Comparison of ENCODE assay signal across 8 cellular contexts in the genomic region with DNA sequence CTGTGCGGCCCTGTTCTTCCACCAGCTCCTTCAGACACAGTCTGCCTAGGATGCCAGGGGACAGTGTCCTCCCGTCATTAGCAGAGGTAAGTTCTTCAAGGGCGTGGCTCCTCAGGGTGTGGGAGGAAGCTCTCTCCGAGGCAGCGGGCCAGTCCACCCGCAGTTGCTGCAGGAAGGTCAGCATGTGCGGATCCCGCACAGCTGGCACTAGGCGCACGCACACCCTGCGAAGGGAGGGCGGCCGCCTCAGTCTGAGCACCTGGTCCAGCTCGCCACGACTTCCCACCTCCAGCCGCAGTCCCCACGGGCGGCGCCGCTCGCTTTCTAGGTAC. TPM values are rescaled to one million over a fixed set of nuclear protein-coding genes. Genes with fewer than 3 reads are reported as not detected.
DNase-seq lines count a peak whose midpoint lies in the region; ATAC-seq, FAIRE-seq and TF ChIP-seq lines count a peak whose summit lies in the region.

No MANE protein-coding gene starts in this region.

- no peak overlapping the region for H3K23ac ChIP-seq in trophoblast cell (ENCODE audit: low read length)

- H3K27ac ChIP-seq in PC-3 (ENCODE audit: low read length) = peak overlapping the region; percentile 56
- no peak overlapping the region for H3K27ac ChIP-seq in endothelial cell of umbilical vein (ENCODE audit: insufficient read depth, low read depth, low read length)
- peak overlapping the region; percentile 59 for H3K27ac ChIP-seq in trophoblast cell (ENCODE audit: low read depth, low read length)

- H3K9me3 ChIP-seq in PC-3 (ENCODE audit: low read length) = no peaks in the 10 kb centered on the region
- no peaks in the 10 kb centered on the region for H3K9me3 ChIP-seq in endothelial cell of umbilical vein (replicated peaks; ENCODE audit: control insufficient read depth, insufficient read depth, low read length)
- H3K9me3 ChIP-seq in trophoblast cell (ENCODE audit: insufficient read depth, low read depth, low read length) = peaks cover 2% of the 10 kb centered on the region

- H3K4ac ChIP-seq in trophoblast cell (ENCODE audit: low read depth, low read length) = no peak overlapping the region

- peak overlapping the region; percentile 3 for H4K12ac ChIP-seq in trophoblast cell (ENCODE audit: low read depth, low read length)

- DNase-seq in GM19239 (ENCODE audit: insufficient read length, low spot score) (no peak), PC-3 (peak; percentile 59), endothelial cell of umbilical vein (ENCODE audit: low read depth, low spot score) (peak; percentile 17), trophoblast cell (peak in 1 of 2 donors; percentile 53), SHP77 (lab: John Stamatoyannopoulos, UW) (no peak), NCI-H2171 treated with DMSO at 0.1 percent for 48 hours (lab: John Stamatoyannopoulos, UW) (no peak)
- DNase-seq in activated CD4-positive, alpha-beta T cell treated with anti-CD3 and anti-CD28 coated beads, Interleukin-2, amount 50 U/mL, for 4 hours = no peak

- H3K27me3 ChIP-seq in PC-3 (ENCODE audit: low read length) = no peaks in the 10 kb centered on the region
- H3K27me3 ChIP-seq in endothelial cell of umbilical vein (ENCODE audit: control insufficient read depth in 2 of 2, insufficient read depth in 2 of 2, low read length in 2 of 2) = no peaks in the 10 kb centered on the region
- no peaks in the 10 kb centered on the region for H3K27me3 ChIP-seq in trophoblast cell (ENCODE audit: insufficient read depth, low read length)

- peak overlapping the region; percentile 67 for H4K91ac ChIP-seq in trophoblast cell (ENCODE audit: low read depth, low read length)

- H3K4me1 ChIP-seq in PC-3 (ENCODE audit: insufficient read depth, low read length) (peaks cover 22% of the 10 kb centered on the region; the same call in 1 of the 2 replicates), endothelial cell of umbilical vein (ENCODE audit: control insufficient read depth, extremely low read depth, insufficient read depth, low read length) (peaks cover 24% of the 10 kb centered on the region), trophoblast cell (ENCODE audit: control insufficient read depth in 1 of 2, insufficient read depth in 2 of 2, low read length in 2 of 2) (peaks cover 9 to 19% of the 10 kb centered on the region in 2 experiments)

- ATAC-seq in PC-3 (peak; percentile 4), HG03342 (IDR thresholded peaks at IDR 0.05; ENCODE audit: unreplicated experiment) (no peak)

- H3K14ac ChIP-seq in trophoblast cell (ENCODE audit: low read length) = peak overlapping the region; percentile 32

- no peaks in the 10 kb centered on the region for H3F3A ChIP-seq in PC-3 (ENCODE audit: low read length, unreplicated experiment)

- peaks cover 27% of the 10 kb centered on the region for H3K79me1 ChIP-seq in trophoblast cell (ENCODE audit: low read length)

- no peaks in the 10 kb centered on the region for H3K9me2 ChIP-seq in PC-3 (replicated peaks; ENCODE audit: low read length)

- peak overlapping the region; percentile 85 for H4K8ac ChIP-seq in trophoblast cell (ENCODE audit: low read depth, low read length)

- H3K79me2 ChIP-seq in PC-3 (ENCODE audit: low read length) (peaks cover 42% of the 10 kb centered on the region), endothelial cell of umbilical vein (ENCODE audit: control insufficient read depth, insufficient read depth, low read length) (peaks cover 21% of the 10 kb centered on the region), trophoblast cell (ENCODE audit: control insufficient read depth, insufficient read depth, low read length, poor library complexity) (peaks cover 19% of the 10 kb centered on the region)

- H2BK5ac ChIP-seq in trophoblast cell (ENCODE audit: low read depth, low read length, poor library complexity) = no peak overlapping the region

- POLR2A ChIA-PET in PC-3 (lab: Charles Lee; ENCODE audit: unreplicated experiment) (interaction anchor here (0.5 to 1.0 kb wide), 5 partner anchors 10 to 383 kb away, joined by 3 to 5 read pairs (median 3); partner anchors contain the start of genes ARIH2, SLC26A6 and WDR6), endothelial cell of umbilical vein (lab: Charles Lee) (interaction anchor here (0.9 to 4.2 kb wide), 2 partner anchors 10 to 12 kb away, joined by 4 to 17 read pairs; partner anchors contain the start of genes IMPDH2 and WDR6)

- no peaks in the 10 kb centered on the region for H3K9me1 ChIP-seq in endothelial cell of umbilical vein (replicated peaks; ENCODE audit: control insufficient read depth, extremely low read depth, insufficient read depth, low read length)

- H2BK12ac ChIP-seq in trophoblast cell (ENCODE audit: low read length) = no peak overlapping the region

- H3K36me3 ChIP-seq in PC-3 (ENCODE audit: low read depth, low read length) = peaks cover 19% of the 10 kb centered on the region
- peaks cover 5 to 39% of the 10 kb centered on the region in 2 experiments for H3K36me3 ChIP-seq in endothelial cell of umbilical vein (ENCODE audit: control insufficient read depth in 2 of 2, extremely low read depth in 1 of 2, insufficient read depth in 2 of 2, low read length in 2 of 2)
- peaks cover 44 to 47% of the 10 kb centered on the region in 2 experiments for H3K36me3 ChIP-seq in trophoblast cell (ENCODE audit: control insufficient read depth in 1 of 2, insufficient read depth in 2 of 2, low read length in 2 of 2)

- peaks cover 6% of the 10 kb centered on the region for H4K20me1 ChIP-seq in PC-3 (ENCODE audit: low read length)
- no peaks in the 10 kb centered on the region for H4K20me1 ChIP-seq in endothelial cell of umbilical vein (replicated peaks; ENCODE audit: control insufficient read depth, extremely low read depth, insufficient read depth, low read length)

- H3K18ac ChIP-seq in trophoblast cell (ENCODE audit: low read length) = peak overlapping the region; percentile 9

- no peak for TF ChIP-seq POLR2A in endothelial cell of umbilical vein (IDR thresholded peaks at IDR 0.05; ENCODE audit: low read depth, low read length)

- H2BK120ac ChIP-seq in trophoblast cell (ENCODE audit: insufficient read depth, low read length, poor library complexity) = no peak overlapping the region

- CTCF ChIA-PET in PC-3 (lab: Charles Lee) (interaction anchor here (1.5 to 1.9 kb wide), 2 partner anchors 10 to 30 kb away, joined by 4 to 14 read pairs; partner anchors contain the start of gene WDR6), endothelial cell of umbilical vein (lab: Charles Lee) (interaction anchor here (1.4 to 8.3 kb wide), 2 partner anchors 10 to 29 kb away, joined by 10 to 127 read pairs; partner anchors contain the start of genes P4HTM and WDR6)

- H2AK5ac ChIP-seq in trophoblast cell (ENCODE audit: low read length) = peak overlapping the region; percentile 9

- BruUV-seq in PC-3 (replicated peaks; lab: Mats Ljungman, UMichigan) = no TSS peak
- no TSS peak for BruUV-seq in endothelial cell of umbilical vein (replicated peaks; lab: Mats Ljungman, UMichigan)

- peak overlapping the region; percentile 96 for H3K9ac ChIP-seq in PC-3 (ENCODE audit: low read length)
- no peak overlapping the region for H3K9ac ChIP-seq in endothelial cell of umbilical vein (replicated peaks; ENCODE audit: extremely low read depth, insufficient read depth, low read length)
- H3K9ac ChIP-seq in trophoblast cell (ENCODE audit: low read length) = peak overlapping the region; percentile 67

- intact Hi-C loops in PC-3 (cut with micrococcal nuclease) = no loop called here
- intact Hi-C loops in endothelial cell of umbilical vein (cut with micrococcal nuclease) = no loop called here

- dilution Hi-C loops in endothelial cell of umbilical vein (cut with MboI; ENCODE audit: extremely low pct_ligation_motif_present, low sequenced_read_pairs) = no loop called here

- H3K4me2 ChIP-seq in PC-3 (ENCODE audit: low read length) (peak overlapping the region; percentile 99), endothelial cell of umbilical vein (ENCODE audit: insufficient read depth, low read length) (peak overlapping the region; percentile 68), trophoblast cell (ENCODE audit: low read length) (peak overlapping the region; percentile 86)

- no CpG with 5 or more reads among the region's 21 CpGs for WGBS in trophoblast cell (ENCODE audit: extremely low coverage, insufficient coverage, insufficient read length)

- H2AFZ ChIP-seq in PC-3 (ENCODE audit: low read length) (peak overlapping the region; percentile 86), endothelial cell of umbilical vein (ENCODE audit: low read depth, low read length) (peak overlapping the region; percentile 56), trophoblast cell (ENCODE audit: insufficient read depth, low read length, poor library complexity) (peak overlapping the region; percentile 83)

- FAIRE-seq in GM19239 (lab: Jason Lieb, UNC) = peak; percentile 21
- FAIRE-seq in endothelial cell of umbilical vein (lab: Jason Lieb, UNC) = no peak

- no peak for TF ChIP-seq CTCF in PC-3 (conservative IDR thresholded peaks at IDR 0.05; ENCODE audit: low read depth, low read length)
- TF ChIP-seq CTCF in endothelial cell of umbilical vein (IDR thresholded peaks at IDR 0.05; ENCODE audit: extremely low read depth in 1 of 2, insufficient read depth in 1 of 2, low read depth in 1 of 2, low read length in 2 of 2) = no peak

- peak overlapping the region; percentile 94 for H3K4me3 ChIP-seq in PC-3 (ENCODE audit: low read length)
- peak overlapping the region; percentile 69 to 78 (median 70) for H3K4me3 ChIP-seq in endothelial cell of umbilical vein (replicated peaks in 1 of 3; ENCODE audit: insufficient read depth in 1 of 3, low read depth in 1 of 3, low read length in 3 of 3)
- H3K4me3 ChIP-seq in trophoblast cell (ENCODE audit: low read depth, low read length) = peak overlapping the region; percentile 88

RNA-seq across cellular contexts. Expression of gene DALRD3, which starts 0.8 kb away (rescaled TPM):
- total RNA-seq in PC-3 (2014; rRNA removed) (37.2 and 43.3 TPM in 2 replicates), endothelial cell of umbilical vein (20.4 and 22.7 TPM in 2 replicates)
- 60.8 and 66.0 TPM in 2 replicates for polyA plus RNA-seq in endothelial cell of umbilical vein
- polyA plus RNA-seq in endothelial cell of umbilical vein (2011; cell fraction: cytosol; rRNA removed) = 27.6 and 33.5 TPM in 2 replicates
- polyA plus RNA-seq in endothelial cell of umbilical vein (2011; cell fraction: nucleus; rRNA removed) = 94.8 and 97.8 TPM in 2 replicates
- 16.1 and 17.5 TPM in 2 replicates for polyA plus RNA-seq in endothelial cell of umbilical vein (2012)
- 51.4 and 57.0 TPM in 2 replicates for polyA minus RNA-seq in endothelial cell of umbilical vein
- 23.5 TPM for polyA minus RNA-seq in endothelial cell of umbilical vein (2011; cell fraction: cytosol; rRNA and poly(A)+ RNA removed)
- polyA minus RNA-seq in endothelial cell of umbilical vein (2011; cell fraction: nucleus; rRNA and poly(A)+ RNA removed) = 14.4 and 17.6 TPM in 2 replicates
- 26.4 and 27.5 TPM in 2 replicates for polyA plus RNA-seq in trophoblast cell (2013)

RNA-seq across cellular contexts. Expression of gene NDUFAF3, which starts 4.3 kb away (rescaled TPM):
- total RNA-seq in PC-3 (2014; rRNA removed) (191 and 211 TPM in 2 replicates), endothelial cell of umbilical vein (74.5 and 91.1 TPM in 2 replicates)
- 91.4 and 140 TPM in 2 replicates for polyA plus RNA-seq in endothelial cell of umbilical vein
- 67.9 and 83.8 TPM in 2 replicates for polyA plus RNA-seq in endothelial cell of umbilical vein (2011; cell fraction: cytosol; rRNA removed)
- 28.7 and 33.7 TPM in 2 replicates for polyA plus RNA-seq in endothelial cell of umbilical vein (2011; cell fraction: nucleus; rRNA removed)
- polyA plus RNA-seq in endothelial cell of umbilical vein (2012) = 74.2 and 75.4 TPM in 2 replicates
- polyA minus RNA-seq in endothelial cell of umbilical vein = 54.4 and 55.5 TPM in 2 replicates
- 94.3 TPM for polyA minus RNA-seq in endothelial cell of umbilical vein (2011; cell fraction: cytosol; rRNA and poly(A)+ RNA removed)
- polyA minus RNA-seq in endothelial cell of umbilical vein (2011; cell fraction: nucleus; rRNA and poly(A)+ RNA removed) = 26.0 and 38.9 TPM in 2 replicates
- polyA plus RNA-seq in trophoblast cell (2013) = 59.8 and 65.4 TPM in 2 replicates

RNA-seq across cellular contexts. Expression of gene WDR6, which starts 10.4 kb away (rescaled TPM):
- 92.7 and 117 TPM in 2 replicates for total RNA-seq in PC-3 (2014; rRNA removed)
- 161 and 192 TPM in 2 replicates for total RNA-seq in endothelial cell of umbilical vein
- 319 and 337 TPM in 2 replicates for polyA plus RNA-seq in endothelial cell of umbilical vein
- polyA plus RNA-seq in endothelial cell of umbilical vein (2011; cell fraction: cytosol; rRNA removed) = 116 and 132 TPM in 2 replicates
- polyA plus RNA-seq in endothelial cell of umbilical vein (2011; cell fraction: nucleus; rRNA removed) = 987 and 1,038 TPM in 2 replicates
- polyA plus RNA-seq in endothelial cell of umbilical vein (2012) = 109 and 131 TPM in 2 replicates
- polyA minus RNA-seq in endothelial cell of umbilical vein = 292 and 353 TPM in 2 replicates
- polyA minus RNA-seq in endothelial cell of umbilical vein (2011; cell fraction: cytosol; rRNA and poly(A)+ RNA removed) = 51.5 TPM
- 147 and 154 TPM in 2 replicates for polyA minus RNA-seq in endothelial cell of umbilical vein (2011; cell fraction: nucleus; rRNA and poly(A)+ RNA removed)
- polyA plus RNA-seq in trophoblast cell (2013) = 72.0 and 72.8 TPM in 2 replicates

RNA-seq across cellular contexts. Expression of gene IMPDH2, which starts 11.6 kb away (rescaled TPM):
- total RNA-seq in PC-3 (2014; rRNA removed) (532 and 576 TPM in 2 replicates), endothelial cell of umbilical vein (189 and 195 TPM in 2 replicates)
- polyA plus RNA-seq in endothelial cell of umbilical vein = 134 and 167 TPM in 2 replicates
- polyA plus RNA-seq in endothelial cell of umbilical vein (2011; cell fraction: cytosol; rRNA removed) = 202 and 221 TPM in 2 replicates
- polyA plus RNA-seq in endothelial cell of umbilical vein (2011; cell fraction: nucleus; rRNA removed) = 255 and 269 TPM in 2 replicates
- 194 and 239 TPM in 2 replicates for polyA plus RNA-seq in endothelial cell of umbilical vein (2012)
- 350 and 383 TPM in 2 replicates for polyA minus RNA-seq in endothelial cell of umbilical vein
- polyA minus RNA-seq in endothelial cell of umbilical vein (2011; cell fraction: cytosol; rRNA and poly(A)+ RNA removed) = 325 TPM
- 82.4 and 114 TPM in 2 replicates for polyA minus RNA-seq in endothelial cell of umbilical vein (2011; cell fraction: nucleus; rRNA and poly(A)+ RNA removed)
- 226 and 229 TPM in 2 replicates for polyA plus RNA-seq in trophoblast cell (2013)

RNA-seq across cellular contexts. Expression of gene P4HTM, which starts 27.6 kb away (rescaled TPM):
- 44.5 and 50.1 TPM in 2 replicates for total RNA-seq in PC-3 (2014; rRNA removed)
- total RNA-seq in endothelial cell of umbilical vein = 23.0 and 26.9 TPM in 2 replicates
- 32.7 and 37.9 TPM in 2 replicates for polyA plus RNA-seq in endothelial cell of umbilical vein
- polyA plus RNA-seq in endothelial cell of umbilical vein (2011; cell fraction: cytosol; rRNA removed) = 17.3 and 24.1 TPM in 2 replicates
- polyA plus RNA-seq in endothelial cell of umbilical vein (2011; cell fraction: nucleus; rRNA removed) = 92.9 and 98.1 TPM in 2 replicates
- 10.7 and 13.5 TPM in 2 replicates for polyA plus RNA-seq in endothelial cell of umbilical vein (2012)
- 24.2 and 26.3 TPM in 2 replicates for polyA minus RNA-seq in endothelial cell of umbilical vein
- polyA minus RNA-seq in endothelial cell of umbilical vein (2011; cell fraction: cytosol; rRNA and poly(A)+ RNA removed) = 48.4 TPM
- polyA minus RNA-seq in endothelial cell of umbilical vein (2011; cell fraction: nucleus; rRNA and poly(A)+ RNA removed) = 28.8 and 28.9 TPM in 2 replicates
- 7.1 and 7.2 TPM in 2 replicates for polyA plus RNA-seq in trophoblast cell (2013)

Comparison
In these comparisons a context has a peak if more than half of its experiments do, and no peak if none do; other contexts are left out.
1. DNase-seq: peak in PC-3 (single experiment) and endothelial cell of umbilical vein (single experiment); none in GM19239 (single experiment), SHP77 (0 of 2), NCI-H2171 treated with DMSO at 0.1 percent for 48 hours (single experiment) and activated CD4-positive, alpha-beta T cell treated with anti-CD3 and anti-CD28 coated beads, Interleukin-2, amount 50 U/mL, for 4 hours (0 of 2).
2. Peak in every context shown above with its lines, with median percentiles within 50 percentile points of each other: H2AFZ ChIP-seq, H3K4me2 ChIP-seq and H3K4me3 ChIP-seq.